34 cellular contexts compared by ENCODE assay signal in genomic region chr5:6823996-6824395, GRCh38.
"Had no signal": no experiment of that assay in that cellular context is flagged by ENCODE, and none has a peak within 500 bp of the region (broad histone marks: within the 10 kb centered on the region; RNA-seq: fewer than 3 reads in every experiment).

No MANE protein-coding gene starts in this region.

- H3K9me3 Mint-ChIP-seq: activated CD4-positive, alpha-beta T cell treated with anti-CD3 and anti-CD28 coated beads, Interleukin-2, amount 10 ng/mL, durations not matched to agents 24 days and 14 days had no signal

- H3K36me3 ChIP-seq: ascending aorta, breast epithelium, cardiac muscle cell, esophagus squamous epithelium, gastroesophageal sphincter, heart right ventricle, WERI-Rb-1 had no signal

- H3K36me3 Mint-ChIP-seq: activated naive CD8-positive, alpha-beta T cell treated with anti-CD3 and anti-CD28 coated beads, Interleukin-2, amount 10 ng/mL, durations not matched to agents 7 days and 5 days; brain had no signal

- H3K27ac Mint-ChIP-seq: activated B cell treated with CpG ODN at 0.5 μM for 24 hours; activated CD4-positive, alpha-beta memory T cell treated with anti-CD3 and anti-CD28 coated beads for 36 hours; activated CD4-positive, alpha-beta T cell treated with anti-CD3 and anti-CD28 coated beads, Interleukin-2, amount 10 ng/mL, durations not matched to agents 24 days and 14 days; activated naive CD8-positive, alpha-beta T cell treated with anti-CD3 and anti-CD28 coated beads, Interleukin-2, amount 10 ng/mL, durations not matched to agents 7 days and 5 days; activated T-helper 17 cell treated with anti-CD3 and anti-CD28 coated beads, Interleukin-2, amount 50 U/mL, for 72 hours; dendritic cell treated with granulocyte-macrophage colony-stimulating factor and Interleukin-4, amounts not matched to agents 40 ng/mL and 50 ng/mL, for 4 days; endodermal cell; T-helper 17 cell; T-helper 2 cell treated with Interferon-gamma antibody and Interleukin-4, amounts not matched to agents 5 μg/mL and 100 μg/mL, for 36 hours had no signal

- H3K27me3 Mint-ChIP-seq: brain had no signal

- H3K27me3 ChIP-seq: ascending aorta, breast epithelium, cardiac muscle cell had no signal

- ATAC-seq: activated CD4-positive, CD25-positive, alpha-beta regulatory T cell treated with anti-CD3 and anti-CD28 coated beads, Interleukin-2, amount 50 U/mL, for 24 hours; activated T-cell treated with anti-CD3 and anti-CD28 coated beads, Interleukin-2, amount 50 U/mL, for 4 hours; activated T-helper 17 cell treated with anti-CD3 and anti-CD28 coated beads, Interleukin-2, amount 50 U/mL, for 72 hours; gastroesophageal sphincter; heart right ventricle; T-helper 17 cell had no signal

- H3K4me1 ChIP-seq: ascending aorta, breast epithelium, esophagus squamous epithelium, gastroesophageal sphincter, heart right ventricle had no signal

- H3K27ac ChIP-seq: ascending aorta, cardiac muscle cell, coronary artery, esophagus squamous epithelium, gastroesophageal sphincter, heart right ventricle, hepatocyte had no signal

- DNase-seq: activated B cell treated with CpG ODN at 0.5 μM for 24 hours; activated CD4-positive, alpha-beta memory T cell treated with anti-CD3 and anti-CD28 coated beads for 36 hours; activated CD4-positive, alpha-beta T cell treated with anti-CD3 and anti-CD28 coated beads, Interleukin-2, amount 10 ng/mL, durations not matched to agents 24 days and 14 days; activated CD8-positive, alpha-beta memory T cell treated with anti-CD3 and anti-CD28 coated beads for 24 hours; activated effector memory CD4-positive, alpha-beta T cell treated with Interleukin-2 at 50 U/mL for 16 hours; activated gamma-delta T cell treated with Interleukin-2 at 50 U/mL for 16 hours; activated naive CD4-positive, alpha-beta T cell treated with anti-CD3 and anti-CD28 coated beads, Interleukin-2, amount 50 U/mL, for 16 hours; activated naive CD4-positive, alpha-beta T cell treated with Interleukin-2 at 50 U/mL for 16 hours; activated naive CD8-positive, alpha-beta T cell treated with anti-CD3 and anti-CD28 coated beads, Interleukin-2, amount 10 ng/mL, durations not matched to agents 7 days and 5 days; activated T-cell treated with anti-CD3 and anti-CD28 coated beads, Interleukin-2, amount 50 U/mL, for 4 hours; central memory CD4-positive, alpha-beta T cell; cerebellar nuclear complex; dorsolateral prefrontal cortex; effector memory CD4-positive, alpha-beta T cell; endodermal cell; erythroblast; esophagus squamous epithelium; foreskin melanocyte; heart right ventricle; T-helper 1 cell; T-helper 17 cell; T1000; WERI-Rb-1 had no signal

- H3K4me3 ChIP-seq: ascending aorta, cardiac muscle cell, coronary artery, esophagus squamous epithelium, gastroesophageal sphincter, heart right ventricle, hepatocyte had no signal

- H3K4me3 Mint-ChIP-seq: activated B cell treated with CpG ODN at 0.5 μM for 24 hours; activated CD4-positive, alpha-beta memory T cell treated with anti-CD3 and anti-CD28 coated beads for 36 hours; activated CD4-positive, alpha-beta T cell treated with anti-CD3 and anti-CD28 coated beads, Interleukin-2, amount 10 ng/mL, durations not matched to agents 24 days and 14 days; activated naive CD8-positive, alpha-beta T cell treated with anti-CD3 and anti-CD28 coated beads, Interleukin-2, amount 10 ng/mL, durations not matched to agents 7 days and 5 days; activated T-cell treated with anti-CD3 and anti-CD28 coated beads, Interleukin-2, amount 50 U/mL, for 4 hours; activated T-helper 17 cell treated with anti-CD3 and anti-CD28 coated beads, Interleukin-2, amount 50 U/mL, for 72 hours; brain; dendritic cell treated with granulocyte-macrophage colony-stimulating factor and Interleukin-4, amounts not matched to agents 40 ng/mL and 50 ng/mL, for 4 days; endodermal cell; T-helper 17 cell; T-helper 2 cell treated with Interferon-gamma antibody and Interleukin-4, amounts not matched to agents 5 μg/mL and 100 μg/mL, for 36 hours had no signal

- H3K9me3 ChIP-seq: breast epithelium had no signal
